1 cellular context compared by ENCODE assay signal in the genomic region with DNA sequence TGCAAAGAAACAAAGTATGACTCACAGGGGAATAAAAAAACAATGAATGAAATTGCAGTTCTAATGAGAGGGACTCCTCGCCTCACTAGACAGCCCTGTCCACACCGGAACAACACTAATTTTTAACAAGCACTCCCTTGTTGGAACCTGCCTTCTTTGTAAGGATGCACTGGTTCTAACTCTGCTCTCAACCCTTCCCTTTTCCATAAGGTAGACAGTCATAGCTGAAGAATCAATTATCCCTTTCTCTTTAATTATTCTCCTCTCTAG.
TF ChIP-seq lines count a peak whose summit lies in the region.

No MANE protein-coding gene starts in this region.

TF ChIP-seq in WTC11, 78 proteins besides CTCF, POLR2A, EP300 and RAD21 (continued from another document):
- TF ChIP-seq, protein P1, sequence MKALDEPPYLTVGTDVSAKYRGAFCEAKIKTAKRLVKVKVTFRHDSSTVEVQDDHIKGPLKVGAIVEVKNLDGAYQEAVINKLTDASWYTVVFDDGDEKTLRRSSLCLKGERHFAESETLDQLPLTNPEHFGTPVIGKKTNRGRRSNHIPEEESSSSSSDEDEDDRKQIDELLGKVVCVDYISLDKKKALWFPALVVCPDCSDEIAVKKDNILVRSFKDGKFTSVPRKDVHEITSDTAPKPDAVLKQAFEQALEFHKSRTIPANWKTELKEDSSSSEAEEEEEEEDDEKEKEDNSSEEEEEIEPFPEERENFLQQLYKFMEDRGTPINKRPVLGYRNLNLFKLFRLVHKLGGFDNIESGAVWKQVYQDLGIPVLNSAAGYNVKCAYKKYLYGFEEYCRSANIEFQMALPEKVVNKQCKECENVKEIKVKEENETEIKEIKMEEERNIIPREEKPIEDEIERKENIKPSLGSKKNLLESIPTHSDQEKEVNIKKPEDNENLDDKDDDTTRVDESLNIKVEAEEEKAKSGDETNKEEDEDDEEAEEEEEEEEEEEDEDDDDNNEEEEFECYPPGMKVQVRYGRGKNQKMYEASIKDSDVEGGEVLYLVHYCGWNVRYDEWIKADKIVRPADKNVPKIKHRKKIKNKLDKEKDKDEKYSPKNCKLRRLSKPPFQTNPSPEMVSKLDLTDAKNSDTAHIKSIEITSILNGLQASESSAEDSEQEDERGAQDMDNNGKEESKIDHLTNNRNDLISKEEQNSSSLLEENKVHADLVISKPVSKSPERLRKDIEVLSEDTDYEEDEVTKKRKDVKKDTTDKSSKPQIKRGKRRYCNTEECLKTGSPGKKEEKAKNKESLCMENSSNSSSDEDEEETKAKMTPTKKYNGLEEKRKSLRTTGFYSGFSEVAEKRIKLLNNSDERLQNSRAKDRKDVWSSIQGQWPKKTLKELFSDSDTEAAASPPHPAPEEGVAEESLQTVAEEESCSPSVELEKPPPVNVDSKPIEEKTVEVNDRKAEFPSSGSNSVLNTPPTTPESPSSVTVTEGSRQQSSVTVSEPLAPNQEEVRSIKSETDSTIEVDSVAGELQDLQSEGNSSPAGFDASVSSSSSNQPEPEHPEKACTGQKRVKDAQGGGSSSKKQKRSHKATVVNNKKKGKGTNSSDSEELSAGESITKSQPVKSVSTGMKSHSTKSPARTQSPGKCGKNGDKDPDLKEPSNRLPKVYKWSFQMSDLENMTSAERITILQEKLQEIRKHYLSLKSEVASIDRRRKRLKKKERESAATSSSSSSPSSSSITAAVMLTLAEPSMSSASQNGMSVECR (CRISPR knock-in tag; IDR thresholded peaks at IDR 0.05; ENCODE audit: borderline replicate concordance), result no peak
- TF ChIP-seq ETV6 (CRISPR knock-in tag; IDR thresholded peaks at IDR 0.05), result no peak
- no peak for TF ChIP-seq CREM (CRISPR knock-in tag; IDR thresholded peaks at IDR 0.05)
- no peak for TF ChIP-seq IRF2 (CRISPR knock-in tag; IDR thresholded peaks at IDR 0.05; ENCODE audit: borderline replicate concordance, low read depth)
- TF ChIP-seq, protein P2, sequence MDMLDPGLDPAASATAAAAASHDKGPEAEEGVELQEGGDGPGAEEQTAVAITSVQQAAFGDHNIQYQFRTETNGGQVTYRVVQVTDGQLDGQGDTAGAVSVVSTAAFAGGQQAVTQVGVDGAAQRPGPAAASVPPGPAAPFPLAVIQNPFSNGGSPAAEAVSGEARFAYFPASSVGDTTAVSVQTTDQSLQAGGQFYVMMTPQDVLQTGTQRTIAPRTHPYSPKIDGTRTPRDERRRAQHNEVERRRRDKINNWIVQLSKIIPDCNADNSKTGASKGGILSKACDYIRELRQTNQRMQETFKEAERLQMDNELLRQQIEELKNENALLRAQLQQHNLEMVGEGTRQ (CRISPR knock-in tag; IDR thresholded peaks at IDR 0.05), result no peak
TF ChIP-seq in WTC11: peak in this region for 0.
